In the genomic region with DNA sequence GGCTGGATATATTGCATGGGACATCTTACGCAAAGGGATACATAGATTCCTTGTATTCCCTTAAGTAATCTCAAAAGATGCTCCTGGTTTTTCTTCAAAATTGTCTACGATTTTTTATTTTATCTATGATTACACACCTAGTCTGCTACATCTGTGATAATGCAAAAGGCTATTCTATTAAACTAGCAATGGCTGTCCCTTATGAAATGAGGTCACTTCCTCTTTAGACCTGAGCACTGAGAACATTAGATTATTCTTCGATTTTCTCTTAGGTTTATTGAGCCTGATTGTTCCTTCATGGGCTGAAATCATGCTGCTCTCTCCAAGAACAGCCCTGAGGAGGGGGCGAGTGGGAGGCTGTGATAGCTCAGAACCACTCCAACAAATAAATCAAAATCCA, we compare ENCODE assay signal across 7 cellular contexts.
DNase-seq lines count a peak whose midpoint lies in the region; ATAC-seq and TF ChIP-seq lines count a peak whose summit lies in the region.

No MANE protein-coding gene starts in this region.

- no peak for TF ChIP-seq CTCF in GM12865 (IDR thresholded peaks at IDR 0.05; ENCODE audit: insufficient read depth, low read depth, low read length, missing control alignments)
- TF ChIP-seq CTCF in activated CD8-positive, alpha-beta T cell treated with anti-CD3 and anti-CD28 coated beads for 36 hours (IDR thresholded peaks at IDR 0.05) = no peak

- H3K36me3 ChIP-seq in BLaER1 = peaks cover 20% of the 10 kb centered on the region

- H3K4me2 ChIP-seq in BLaER1 = peak overlapping the region; percentile 89

- H3K27me3 ChIP-seq in BLaER1 = no peaks in the 10 kb centered on the region

- intact Hi-C loops in activated CD8-positive, alpha-beta T cell treated with anti-CD3 and anti-CD28 coated beads for 36 hours (cut with micrococcal nuclease) = no loop called here

- H3K9me3 Mint-ChIP-seq in activated CD8-positive, alpha-beta T cell treated with anti-CD3 and anti-CD28 coated beads for 36 hours = no peaks in the 10 kb centered on the region
- no peaks in the 10 kb centered on the region for H3K9me3 Mint-ChIP-seq in natural killer cell treated with Interleukin-12 subunit alpha and Interleukin-12 subunit beta and Interleukin-15 and Interleukin-18, amount 100 ng/mL, for 72 hours

- H3K4me3 ChIP-seq in BLaER1 (peak overlapping the region; percentile 70), GM12865 (ENCODE audit: low read depth, low read length) (peak overlapping the region; percentile 56)

- H3K27ac ChIP-seq in BLaER1 = peak overlapping the region; percentile 87

- no peak for ATAC-seq in activated CD8-positive, alpha-beta T cell treated with anti-CD3 and anti-CD28 coated beads for 36 hours
- ATAC-seq in natural killer cell treated with Interleukin-12 subunit alpha and Interleukin-12 subunit beta and Interleukin-15 and Interleukin-18, amount 100 ng/mL, for 72 hours = no peak
- ATAC-seq in HG02623 (IDR thresholded peaks at IDR 0.05; ENCODE audit: unreplicated experiment) = no peak

- CTCF ChIA-PET in activated CD8-positive, alpha-beta T cell treated with anti-CD3 and anti-CD28 coated beads for 36 hours (lab: Charles Lee) = interaction anchor here (1.0 to 1.8 kb wide), 3 partner anchors 13 to 80 kb away, joined by 3 to 5 read pairs (median 4); no protein-coding TSS in a partner anchor

- H3K4me3 Mint-ChIP-seq in activated CD8-positive, alpha-beta T cell treated with anti-CD3 and anti-CD28 coated beads for 36 hours = peak overlapping the region; percentile 78
- H3K4me3 Mint-ChIP-seq in natural killer cell treated with Interleukin-12 subunit alpha and Interleukin-12 subunit beta and Interleukin-15 and Interleukin-18, amount 100 ng/mL, for 72 hours = peak overlapping the region; percentile 74

- POLR2A ChIA-PET in activated CD8-positive, alpha-beta T cell treated with anti-CD3 and anti-CD28 coated beads for 36 hours (lab: Charles Lee) = interaction anchor here (0.9 kb wide), 1 partner anchor 21 kb away, joined by 3 read pairs; no protein-coding TSS in a partner anchor

- H3K9ac ChIP-seq in BLaER1 = peak overlapping the region; percentile 81; the same call in 1 of the 2 replicates

- no peaks in the 10 kb centered on the region for H3K36me3 Mint-ChIP-seq in activated CD8-positive, alpha-beta T cell treated with anti-CD3 and anti-CD28 coated beads for 36 hours (ENCODE audit: low read depth)
- H3K36me3 Mint-ChIP-seq in natural killer cell treated with Interleukin-12 subunit alpha and Interleukin-12 subunit beta and Interleukin-15 and Interleukin-18, amount 100 ng/mL, for 72 hours = no peaks in the 10 kb centered on the region

- DNase-seq in GM12865 (ENCODE audit: low read depth) (no peak), HK-2 (ENCODE audit: unreplicated experiment) (no peak), AG20443 (ENCODE audit: low spot score) (no peak)
- DNase-seq in activated CD8-positive, alpha-beta T cell treated with anti-CD3 and anti-CD28 coated beads for 36 hours = no peak
- no peak for DNase-seq in natural killer cell treated with Interleukin-12 subunit alpha and Interleukin-12 subunit beta and Interleukin-15 and Interleukin-18, amount 100 ng/mL, for 72 hours (ENCODE audit: low spot score)

- no peaks in the 10 kb centered on the region for H3K9me3 ChIP-seq in BLaER1

- H4K20me1 ChIP-seq in BLaER1 = no peaks in the 10 kb centered on the region

- no peak overlapping the region for H3K27ac Mint-ChIP-seq in activated CD8-positive, alpha-beta T cell treated with anti-CD3 and anti-CD28 coated beads for 36 hours
- peak overlapping the region; percentile 60 to 82 for H3K27ac Mint-ChIP-seq in natural killer cell treated with Interleukin-12 subunit alpha and Interleukin-12 subunit beta and Interleukin-15 and Interleukin-18, amount 100 ng/mL, for 72 hours

- peaks cover 19% of the 10 kb centered on the region for H3K4me1 Mint-ChIP-seq in activated CD8-positive, alpha-beta T cell treated with anti-CD3 and anti-CD28 coated beads for 36 hours (ENCODE audit: low read depth)
- peaks cover 49 to 54% of the 10 kb centered on the region in 2 donors for H3K4me1 Mint-ChIP-seq in natural killer cell treated with Interleukin-12 subunit alpha and Interleukin-12 subunit beta and Interleukin-15 and Interleukin-18, amount 100 ng/mL, for 72 hours (ENCODE audit: low read depth in 2 of 2)

- H3K4me1 ChIP-seq in BLaER1 = peaks cover 81% of the 10 kb centered on the region

- peaks cover 2% of the 10 kb centered on the region for H3K27me3 Mint-ChIP-seq in activated CD8-positive, alpha-beta T cell treated with anti-CD3 and anti-CD28 coated beads for 36 hours
- no peaks in the 10 kb centered on the region for H3K27me3 Mint-ChIP-seq in natural killer cell treated with Interleukin-12 subunit alpha and Interleukin-12 subunit beta and Interleukin-15 and Interleukin-18, amount 100 ng/mL, for 72 hours
